ENCODE assay signal across 19 cellular contexts in the genomic region with DNA sequence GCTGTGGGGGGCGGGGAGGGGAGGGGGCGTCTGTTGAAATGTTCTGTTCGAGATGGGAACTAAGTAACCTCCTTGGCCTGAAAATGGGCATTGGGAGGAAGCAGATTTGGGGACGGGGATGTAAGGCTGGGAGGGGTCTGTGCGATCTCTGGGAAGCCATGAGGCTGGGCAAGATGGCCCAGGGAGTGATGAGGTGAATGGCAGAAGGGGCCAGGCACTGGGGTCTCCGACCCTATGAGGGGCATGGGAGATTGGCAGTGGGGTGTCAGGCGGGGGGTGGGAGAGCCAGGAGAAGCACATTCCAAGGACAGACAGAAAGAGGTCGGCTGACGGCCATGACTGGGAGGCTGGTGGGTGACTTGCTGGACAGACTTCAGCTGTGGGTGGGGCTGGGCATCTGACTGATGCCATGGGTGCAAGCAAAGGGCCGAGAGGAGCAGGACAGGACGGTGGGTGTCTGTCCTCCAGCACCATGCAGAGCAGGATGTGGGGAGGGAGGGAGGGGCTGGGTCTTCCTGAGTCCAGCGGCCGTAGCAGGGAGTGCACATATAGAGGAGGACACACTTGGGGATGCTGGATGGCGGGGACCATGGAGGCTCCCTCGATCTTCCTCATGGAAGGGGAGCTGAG. TPM values are rescaled to one million over a fixed set of nuclear protein-coding genes. Genes with fewer than 3 reads are reported as not detected.
A peak's percentile ranks its signal among the peaks of the same experiment; 100 is the strongest.
DNase-seq lines count a peak whose midpoint lies in the region; ATAC-seq and TF ChIP-seq lines count a peak whose summit lies in the region.
"Had no signal": no experiment of that assay in that cellular context is flagged by ENCODE, and none has a peak within 500 bp of the region (broad histone marks: within the 10 kb centered on the region; RNA-seq: fewer than 3 reads in every experiment).

No MANE protein-coding gene starts in this region.

- H4K8ac ChIP-seq in neuronal stem cell (ENCODE audit: low read depth, low read length): no peak overlapping the region

- peak; percentile 20 for DNase-seq in Right ventricle myocardium superior
- no peak for DNase-seq in right atrium auricular region (ENCODE audit: low spot score)
- peak; percentile 15 for DNase-seq in islet precursor cell
- DNase-seq in neuronal stem cell (ENCODE audit: low spot score): no peak
- DNase-seq in aorta: peak; percentile 37 to 65
- DNase-seq in anterior cingulate cortex (lab: John Stamatoyannopoulos, UW): no peak
- DNase-seq in GF-D8 (lab: John Stamatoyannopoulos, UW): no peak
- DNase-seq: DMS79, NCI-H1417, NCI-H2029, NCI-H2171, NCI-H774, PC-3 had no signal

- intact Hi-C loops in Right ventricle myocardium superior (cut with DNase I) (no loop called here), aorta (cut with DNase I) (no loop called here)

- no peaks in the 10 kb centered on the region for H3K36me3 ChIP-seq in right atrium auricular region
- no peaks in the 10 kb centered on the region for H3K36me3 ChIP-seq in neuronal stem cell (replicated peaks in 1 of 2; ENCODE audit: control insufficient read depth in 2 of 2, insufficient read depth in 2 of 2, low read length in 2 of 2)
- no peaks in the 10 kb centered on the region for H3K36me3 ChIP-seq in aorta (ENCODE audit: control insufficient read depth in 1 of 2, insufficient read depth in 2 of 2, low read length in 1 of 2)
- H3K36me3 ChIP-seq: BLaER1 treated with 17β-estradiol and CSF1 and Interleukin-3, amounts not matched to agents 10 nM and 100 nM had no signal

- H3K23ac ChIP-seq in neuronal stem cell (ENCODE audit: low read depth, low read length, poor library complexity): no peak overlapping the region

- no peaks in the 10 kb centered on the region for H3K79me1 ChIP-seq in neuronal stem cell (ENCODE audit: low read depth, low read length)

- H3K4me3 ChIP-seq in right atrium auricular region (no peak overlapping the region), neuronal stem cell (ENCODE audit: low read length in 2 of 2) (no peak overlapping the region), aorta (ENCODE audit: low read length in 2 of 2) (no peak overlapping the region)
- H3K4me3 ChIP-seq: BLaER1 treated with 17β-estradiol and CSF1 and Interleukin-3, amounts not matched to agents 10 nM and 100 nM; K562 had no signal

- no peaks in the 10 kb centered on the region for H3K4me1 ChIP-seq in right atrium auricular region
- peaks cover 4 to 9% of the 10 kb centered on the region in 2 donors for H3K4me1 ChIP-seq in neuronal stem cell (ENCODE audit: control insufficient read depth in 2 of 2, insufficient read depth in 1 of 2, low read depth in 1 of 2, low read length in 2 of 2)
- no peaks in the 10 kb centered on the region for H3K4me1 ChIP-seq in aorta (ENCODE audit: control insufficient read depth in 1 of 2, insufficient read depth in 2 of 2, low read length in 2 of 2)

- no peak overlapping the region for H2BK5ac ChIP-seq in neuronal stem cell (ENCODE audit: low read length)

- H2BK15ac ChIP-seq in neuronal stem cell (ENCODE audit: low read length): no peak overlapping the region

- no peak overlapping the region for H2BK120ac ChIP-seq in neuronal stem cell (ENCODE audit: low read depth, low read length)

- no peak overlapping the region for H2AFZ ChIP-seq in neuronal stem cell (ENCODE audit: low read length)

- H2BK12ac ChIP-seq in neuronal stem cell (ENCODE audit: low read length): no peak overlapping the region

- ATAC-seq in Right ventricle myocardium superior (ENCODE audit: poor library complexity) (no peak), aorta (ENCODE audit: low FRiP score) (no peak), HG03469 (IDR thresholded peaks at IDR 0.05; ENCODE audit: unreplicated experiment) (no peak)
- ATAC-seq: HCT116, PC-3 had no signal

- no peak overlapping the region for H3K4ac ChIP-seq in neuronal stem cell (ENCODE audit: low read length)

- no CpG with 5 or more reads among the region's 15 CpGs for WGBS in neuronal stem cell (ENCODE audit: extremely low coverage in 2 of 2, insufficient read length in 2 of 2, insufficient replicate concordance in 1 of 2), 2 donors
- WGBS in aorta, 2 donors: 83 to 88% methylated on average over 15 of the region's 15 CpGs

- H3K27ac ChIP-seq in right atrium auricular region: no peak overlapping the region
- H3K27ac ChIP-seq in neuronal stem cell (replicated peaks; ENCODE audit: low read length): no peak overlapping the region
- no peak overlapping the region for H3K27ac ChIP-seq in aorta (ENCODE audit: low read depth in 1 of 2, low read length in 2 of 2)
- H3K27ac ChIP-seq: BLaER1 treated with 17β-estradiol and CSF1 and Interleukin-3, amounts not matched to agents 10 nM and 100 nM; HL-60; RWPE1 had no signal

- H2AK5ac ChIP-seq in neuronal stem cell (ENCODE audit: low read depth, low read length): peak overlapping the region; percentile 64

- H3K9ac ChIP-seq in neuronal stem cell (ENCODE audit: low read depth, low read length, poor library complexity): no peak overlapping the region
- H3K9ac ChIP-seq: BLaER1 treated with 17β-estradiol and CSF1 and Interleukin-3, amounts not matched to agents 10 nM and 100 nM had no signal

- no peak for TF ChIP-seq CTCF in right atrium auricular region (IDR thresholded peaks at IDR 0.05)

- H3K9me3 ChIP-seq in right atrium auricular region (peaks cover 0 to 5% of the 10 kb centered on the region in 2 donors), neuronal stem cell (replicated peaks in 1 of 2; ENCODE audit: control insufficient read depth in 2 of 2, insufficient read depth in 1 of 2, low read depth in 1 of 2, low read length in 2 of 2) (peaks cover 9 to 22% of the 10 kb centered on the region in 2 donors), aorta (ENCODE audit: control insufficient read depth, low read length) (no peaks in the 10 kb centered on the region)

- H4K91ac ChIP-seq in neuronal stem cell (ENCODE audit: low read depth, low read length, poor library complexity): no peak overlapping the region

- H3K14ac ChIP-seq in neuronal stem cell (ENCODE audit: low read length): no peak overlapping the region

- H3K27me3 ChIP-seq in right atrium auricular region (no peaks in the 10 kb centered on the region), neuronal stem cell (ENCODE audit: control insufficient read depth in 3 of 3, insufficient read depth in 3 of 3, low read depth in 1 of 3, low read length in 3 of 3) (peaks cover 0 to 57% (median 11%) of the 10 kb centered on the region in 3 experiments), aorta (ENCODE audit: control insufficient read depth in 1 of 2, insufficient read depth in 2 of 2, low read length in 1 of 2) (no peaks in the 10 kb centered on the region)

- H3K18ac ChIP-seq in neuronal stem cell (ENCODE audit: low read length): peak overlapping the region; percentile 77

- H3K4me2 ChIP-seq in neuronal stem cell (ENCODE audit: insufficient read depth, low read length, poor library complexity, severe bottlenecking): no peak overlapping the region

RNA-seq across cellular contexts. Expression of a gene that starts 30.0 kb away (rescaled TPM):
- total RNA-seq in Right ventricle myocardium superior: 44.2 TPM
- 100 to 1,000 TPM; 117 to 134 TPM for total RNA-seq in right atrium auricular region
- 42.5 TPM for polyA plus RNA-seq in neuronal stem cell (2013, experiment 1 of 2)
- 42.1 TPM for polyA plus RNA-seq in neuronal stem cell (2013, experiment 2 of 2)
- total RNA-seq in aorta: 100 to 1,000 TPM; 289 to 301 TPM
- polyA plus RNA-seq in aorta: 100 to 1,000 TPM in 1 of 2 donors, 10 to 100 TPM in 1; 97.3 to 963 TPM

Comparison
In these comparisons a context has a peak if more than half of its experiments do, and no peak if none do; other contexts are left out.
1. DNase-seq: peak in Right ventricle myocardium superior (single experiment), islet precursor cell (single experiment) and aorta (2 of 2); none in right atrium auricular region (single experiment), neuronal stem cell (single experiment), anterior cingulate cortex (0 of 58) and GF-D8 (single experiment).